ENCODE assay signal across 19 cellular contexts in the genomic region with DNA sequence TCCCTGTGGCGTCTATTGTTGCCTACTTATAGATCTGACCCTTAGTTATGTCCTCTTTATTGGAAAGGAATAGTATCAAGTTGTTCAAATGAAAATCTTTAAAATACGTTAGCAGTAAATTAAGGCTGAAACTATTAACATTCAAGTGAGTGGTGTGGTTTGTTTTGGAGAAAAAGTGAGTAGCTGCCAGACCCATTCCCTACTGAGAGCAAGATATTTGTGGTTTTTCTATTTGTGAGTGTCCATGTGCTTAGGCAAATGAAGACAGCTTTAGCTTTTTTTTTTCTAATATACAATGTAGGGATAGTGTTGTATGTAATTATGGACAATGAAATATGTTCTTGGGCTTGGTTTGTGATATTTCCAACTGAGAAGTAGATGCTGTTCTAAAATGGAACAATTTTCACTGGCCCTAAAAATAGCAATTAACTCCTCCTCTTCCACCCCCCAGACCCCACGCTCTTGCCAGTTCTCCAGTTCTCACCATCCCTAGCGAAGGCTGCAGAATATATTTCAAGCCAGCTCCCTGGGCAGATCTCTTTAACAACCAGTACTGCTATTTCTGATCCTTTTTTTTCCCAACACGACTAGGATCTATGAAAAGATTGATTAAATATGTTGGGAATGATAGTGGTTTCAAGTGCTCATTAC.
"Had no signal": no experiment of that assay in that cellular context is flagged by ENCODE, and none has a peak within 500 bp of the region (broad histone marks: within the 10 kb centered on the region; RNA-seq: fewer than 3 reads in every experiment).

No MANE protein-coding gene starts in this region.

- ATAC-seq: activated T-cell treated with anti-CD3 and anti-CD28 coated beads, Interleukin-2, amount 50 U/mL, for 72 hours; stimulated activated naive B cell treated with anti-CD40 and anti-IgM and Interleukin-4, amounts not matched to agents 10 μg/mL and 1 μg/mL and 100 μg/mL, for 72 hours had no signal

- H3K4me3 ChIP-seq: cardiac muscle cell, left ventricle myocardium inferior, sigmoid colon, thyroid gland had no signal

- H3K27ac ChIP-seq: cardiac muscle cell, epithelial cell of prostate, left ventricle myocardium inferior, sigmoid colon, thyroid gland, VCaP had no signal

- DNase-seq: activated CD4-positive, CD25-positive, alpha-beta regulatory T cell treated with anti-CD3 and anti-CD28 coated beads, Interleukin-2, amount 50 U/mL, for 72 hours; activated effector memory CD4-positive, alpha-beta T cell treated with anti-CD3 and anti-CD28 coated beads, Interleukin-2, amount 50 U/mL, for 16 hours; activated naive CD4-positive, alpha-beta T cell treated with anti-CD3 and anti-CD28 coated beads, Interleukin-2, amount 50 U/mL, for 16 hours; activated T-cell treated with anti-CD3 and anti-CD28 coated beads, Interleukin-2, amount 50 U/mL, for 72 hours; aorta; endodermal cell; foreskin melanocyte; head of caudate nucleus; kidney; left ventricle myocardium inferior; occipital lobe; sigmoid colon; stimulated activated naive B cell treated with anti-CD40 and anti-IgM and Interleukin-4, amounts not matched to agents 10 μg/mL and 1 μg/mL and 100 μg/mL, for 72 hours; T-helper 2 cell; thyroid gland had no signal

- FAIRE-seq: colon, kidney had no signal

- H3K27me3 ChIP-seq: cardiac muscle cell, sigmoid colon, thyroid gland had no signal

- H3K9me3 ChIP-seq: left ventricle myocardium inferior, sigmoid colon, thyroid gland had no signal

- H3K36me3 ChIP-seq: cardiac muscle cell, left ventricle myocardium inferior, sigmoid colon, thyroid gland had no signal

- H3K4me1 ChIP-seq: left ventricle myocardium inferior, sigmoid colon had no signal
